11 cellular contexts compared by ENCODE assay signal in the genomic region with DNA sequence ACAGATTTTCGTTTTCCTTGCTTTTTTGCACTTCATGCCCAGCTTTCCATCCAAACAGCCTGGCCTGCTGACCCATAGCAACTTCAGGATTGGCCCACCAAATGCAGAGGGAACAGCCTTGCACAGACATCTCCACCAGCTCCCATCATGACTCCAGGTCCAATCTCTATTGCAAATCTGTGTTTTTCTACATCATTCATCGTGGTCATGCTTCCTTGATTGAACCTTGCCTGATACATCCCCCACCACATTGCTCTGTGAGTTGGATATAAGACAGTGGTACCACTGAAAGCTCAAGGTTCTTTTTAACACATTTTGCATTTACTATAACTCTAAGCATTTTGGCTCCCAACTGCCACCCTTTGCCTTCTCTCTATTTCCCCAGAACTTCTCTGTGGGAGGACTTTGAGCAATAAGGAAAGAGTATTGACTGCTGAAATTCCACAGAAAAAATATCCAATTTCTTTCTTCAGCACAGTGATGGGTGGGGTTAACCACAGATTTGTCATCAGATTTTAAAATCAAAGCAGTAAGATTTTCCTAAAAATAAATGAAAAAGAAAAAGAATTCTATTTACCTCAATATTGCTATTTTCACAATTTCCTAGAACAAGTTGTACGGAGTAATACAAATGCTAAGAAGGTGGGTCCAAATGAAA.
A peak's percentile ranks its signal among the peaks of the same experiment; 100 is the strongest.
DNase-seq lines count a peak whose midpoint lies in the region; ATAC-seq, FAIRE-seq and TF ChIP-seq lines count a peak whose summit lies in the region.
"Had no signal": no experiment of that assay in that cellular context is flagged by ENCODE, and none has a peak within 500 bp of the region (broad histone marks: within the 10 kb centered on the region; RNA-seq: fewer than 3 reads in every experiment).

No MANE protein-coding gene starts in this region.

- CTCF ChIA-PET in A549 (lab: Yijun Ruan, JAX) = interaction anchor here (0.6 to 8.3 kb wide), 16 partner anchors 9 to 199 kb away, joined by 3 to 97 read pairs (median 4); partner anchors contain the start of gene GALNT15
- CTCF ChIA-PET in activated CD8-positive, alpha-beta T cell treated with anti-CD3 and anti-CD28 coated beads, Interleukin-2, amount 10 ng/mL, durations not matched to agents 7 days and 5 days (lab: Charles Lee) = interaction anchor here (2.8 kb wide), 1 partner anchor 10 kb away, joined by 13 read pairs; no protein-coding TSS in a partner anchor

- H3K9me3 ChIP-seq in A549 (no peaks in the 10 kb centered on the region), right cardiac atrium (ENCODE audit: control insufficient read depth, low read length) (no peaks in the 10 kb centered on the region), sigmoid colon (no peaks in the 10 kb centered on the region)

- ATAC-seq in A549 (peak in 1 of 2 experiments; percentile 7; a peak in 3 of 6 replicates), right cardiac atrium (peak in 1 of 2 donors; percentile 5)
- ATAC-seq in activated CD8-positive, alpha-beta T cell treated with anti-CD3 and anti-CD28 coated beads, Interleukin-2, amount 10 ng/mL, durations not matched to agents 7 days and 5 days = no peak
- no peak for ATAC-seq in activated T-helper 17 cell treated with anti-CD3 and anti-CD28 coated beads, Interleukin-2, amount 50 U/mL, for 72 hours (replicated peaks)

- TF ChIP-seq RAD21 in A549 (conservative IDR thresholded peaks at IDR 0.05 in 1 of 2, IDR thresholded peaks at IDR 0.05 in 1 of 2) = no peak

- H3K4me2 ChIP-seq in A549 = peak overlapping the region; percentile 74

- peaks cover 9% of the 10 kb centered on the region for H3K27me3 Mint-ChIP-seq in activated CD8-positive, alpha-beta T cell treated with anti-CD3 and anti-CD28 coated beads, Interleukin-2, amount 10 ng/mL, durations not matched to agents 7 days and 5 days (ENCODE audit: low read depth)
- no peaks in the 10 kb centered on the region for H3K27me3 Mint-ChIP-seq in mesothelial cell of epicardium (ENCODE audit: low read depth)
- H3K27me3 Mint-ChIP-seq in activated T-helper 17 cell treated with anti-CD3 and anti-CD28 coated beads, Interleukin-2, amount 50 U/mL, for 72 hours = peaks cover 11% of the 10 kb centered on the region

- no peaks in the 10 kb centered on the region for H3K9me3 Mint-ChIP-seq in activated CD8-positive, alpha-beta T cell treated with anti-CD3 and anti-CD28 coated beads, Interleukin-2, amount 10 ng/mL, durations not matched to agents 7 days and 5 days (ENCODE audit: insufficient read depth)
- no peaks in the 10 kb centered on the region for H3K9me3 Mint-ChIP-seq in mesothelial cell of epicardium
- H3K9me3 Mint-ChIP-seq in activated T-helper 17 cell treated with anti-CD3 and anti-CD28 coated beads, Interleukin-2, amount 50 U/mL, for 72 hours = no peaks in the 10 kb centered on the region

- peak overlapping the region; percentile 83 to 84 for H3K27ac ChIP-seq in A549
- peak overlapping the region; percentile 92 for H3K27ac ChIP-seq in angular gyrus (ENCODE audit: low read depth, low read length)
- peak overlapping the region; percentile 91 for H3K27ac ChIP-seq in right cardiac atrium (ENCODE audit: low read length)
- peak overlapping the region; percentile 70 to 84 (median 72) for H3K27ac ChIP-seq in sigmoid colon

- no peaks in the 10 kb centered on the region for H3K36me3 Mint-ChIP-seq in activated CD8-positive, alpha-beta T cell treated with anti-CD3 and anti-CD28 coated beads, Interleukin-2, amount 10 ng/mL, durations not matched to agents 7 days and 5 days (ENCODE audit: low read depth)
- no peaks in the 10 kb centered on the region for H3K36me3 Mint-ChIP-seq in mesothelial cell of epicardium
- no peaks in the 10 kb centered on the region for H3K36me3 Mint-ChIP-seq in activated T-helper 17 cell treated with anti-CD3 and anti-CD28 coated beads, Interleukin-2, amount 50 U/mL, for 72 hours (ENCODE audit: low read depth)

- no peak overlapping the region for H3K27ac Mint-ChIP-seq in activated CD8-positive, alpha-beta T cell treated with anti-CD3 and anti-CD28 coated beads, Interleukin-2, amount 10 ng/mL, durations not matched to agents 7 days and 5 days
- H3K27ac Mint-ChIP-seq in mesothelial cell of epicardium = no peak overlapping the region
- H3K27ac Mint-ChIP-seq in activated T-helper 17 cell treated with anti-CD3 and anti-CD28 coated beads, Interleukin-2, amount 50 U/mL, for 72 hours = no peak overlapping the region
- H3K27ac Mint-ChIP-seq: activated CD4-positive, alpha-beta T cell treated with anti-CD3 and anti-CD28 coated beads, Interleukin-2, amount 10 ng/mL, durations not matched to agents 24 days and 14 days had no signal

- H3K36me3 ChIP-seq in sigmoid colon = no peaks in the 10 kb centered on the region

- TF ChIP-seq EP300 in A549 (IDR thresholded peaks at IDR 0.05) (no peak), sigmoid colon (IDR thresholded peaks at IDR 0.05) (no peak)

- no peaks in the 10 kb centered on the region for H3K4me1 Mint-ChIP-seq in activated CD8-positive, alpha-beta T cell treated with anti-CD3 and anti-CD28 coated beads, Interleukin-2, amount 10 ng/mL, durations not matched to agents 7 days and 5 days (ENCODE audit: low read depth)
- H3K4me1 Mint-ChIP-seq in mesothelial cell of epicardium = peaks cover 20% of the 10 kb centered on the region
- no peaks in the 10 kb centered on the region for H3K4me1 Mint-ChIP-seq in activated T-helper 17 cell treated with anti-CD3 and anti-CD28 coated beads, Interleukin-2, amount 50 U/mL, for 72 hours

- H3K4me3 ChIP-seq in A549 (no peak overlapping the region), right cardiac atrium (ENCODE audit: low read length) (no peak overlapping the region), sigmoid colon (no peak overlapping the region)

- no peak overlapping the region for H3K4me3 Mint-ChIP-seq in activated CD8-positive, alpha-beta T cell treated with anti-CD3 and anti-CD28 coated beads, Interleukin-2, amount 10 ng/mL, durations not matched to agents 7 days and 5 days
- H3K4me3 Mint-ChIP-seq in mesothelial cell of epicardium = no peak overlapping the region
- H3K4me3 Mint-ChIP-seq in activated T-helper 17 cell treated with anti-CD3 and anti-CD28 coated beads, Interleukin-2, amount 50 U/mL, for 72 hours = no peak overlapping the region
- H3K4me3 Mint-ChIP-seq: activated CD4-positive, alpha-beta T cell treated with anti-CD3 and anti-CD28 coated beads, Interleukin-2, amount 10 ng/mL, durations not matched to agents 24 days and 14 days had no signal

- POLR2A ChIA-PET in A549 (lab: Yijun Ruan, JAX) = interaction anchor here (0.8 to 1.7 kb wide), 3 partner anchors 9 to 192 kb away, joined by 3 to 12 read pairs (median 3); no protein-coding TSS in a partner anchor
- POLR2A ChIA-PET in activated CD8-positive, alpha-beta T cell treated with anti-CD3 and anti-CD28 coated beads, Interleukin-2, amount 10 ng/mL, durations not matched to agents 7 days and 5 days (lab: Charles Lee) = no interaction called here

- peaks cover 49% of the 10 kb centered on the region for H3K4me1 ChIP-seq in A549
- peaks cover 10% of the 10 kb centered on the region for H3K4me1 ChIP-seq in right cardiac atrium (ENCODE audit: control insufficient read depth, insufficient read depth, low read length)
- H3K4me1 ChIP-seq in sigmoid colon = peaks cover 0 to 31% (median 22%) of the 10 kb centered on the region in 4 donors

- 30% methylated on average over 3 of the region's 3 CpGs for WGBS in A549 (ENCODE audit: missing lambda C conversion rate)
- 64% methylated on average over 3 of the region's 3 CpGs for WGBS in right cardiac atrium
- 68 to 70% methylated on average over 3 of the region's 3 CpGs for WGBS in sigmoid colon, 2 donors

- TF ChIP-seq CTCF in A549 (IDR thresholded peaks at IDR 0.05) (no peak), sigmoid colon (IDR thresholded peaks at IDR 0.05) (peak in 1 of 4 experiments; percentile 1), mesothelial cell of epicardium (IDR thresholded peaks at IDR 0.05; ENCODE audit: unreplicated experiment) (no peak)

- no peaks in the 10 kb centered on the region for H3K27me3 ChIP-seq in right cardiac atrium (ENCODE audit: control insufficient read depth, insufficient read depth)
- H3K27me3 ChIP-seq in sigmoid colon = no peaks in the 10 kb centered on the region

- intact Hi-C loops in right cardiac atrium (cut with DNase I) (loop anchor here in 1 of 4 donors (10.0 kb wide), 1 partner anchor 75 kb away; no protein-coding TSS in a partner anchor), sigmoid colon (cut with DNase I) (no loop called here)

- no peak for FAIRE-seq in A549 (lab: Jason Lieb, UNC)
- FAIRE-seq: A204.1 had no signal

- no peak for TF ChIP-seq POLR2A in A549 (IDR thresholded peaks at IDR 0.05; ENCODE audit: low read length)
- TF ChIP-seq POLR2A in sigmoid colon (IDR thresholded peaks at IDR 0.05) = no peak

- DNase-seq in A549 (ENCODE audit: low read depth in 1 of 2, low spot score in 1 of 2) (no peak), right cardiac atrium (no peak), sigmoid colon (no peak), NCI-H1694 treated with DMSO at 0.1 percent for 48 hours (lab: John Stamatoyannopoulos, UW) (no peak), mesothelial cell of epicardium (ENCODE audit: low spot score in 2 of 2, unreplicated experiment in 2 of 2) (no peak)
- no peak for DNase-seq in activated CD8-positive, alpha-beta T cell treated with anti-CD3 and anti-CD28 coated beads, Interleukin-2, amount 10 ng/mL, durations not matched to agents 7 days and 5 days
- DNase-seq: activated CD4-positive, alpha-beta T cell treated with anti-CD3 and anti-CD28 coated beads, Interleukin-2, amount 10 ng/mL, durations not matched to agents 24 days and 14 days; NCI-H1092 treated with DMSO at 0.1 percent for 48 hours had no signal

TF ChIP-seq in A549, 52 proteins besides CTCF, POLR2A, EP300 and RAD21:
- TF ChIP-seq RARB (CRISPR knock-in tag; IDR thresholded peaks at IDR 0.05) (no peak), SMC3 (IDR thresholded peaks at IDR 0.05) (no peak)
- TF ChIP-seq, protein P1, sequence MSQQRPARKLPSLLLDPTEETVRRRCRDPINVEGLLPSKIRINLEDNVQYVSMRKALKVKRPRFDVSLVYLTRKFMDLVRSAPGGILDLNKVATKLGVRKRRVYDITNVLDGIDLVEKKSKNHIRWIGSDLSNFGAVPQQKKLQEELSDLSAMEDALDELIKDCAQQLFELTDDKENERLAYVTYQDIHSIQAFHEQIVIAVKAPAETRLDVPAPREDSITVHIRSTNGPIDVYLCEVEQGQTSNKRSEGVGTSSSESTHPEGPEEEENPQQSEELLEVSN (IDR thresholded peaks at IDR 0.05; ENCODE audit: borderline replicate concordance, low read depth) = 0 out of 2 replicates have a peak, but pooled peaks have one; percentile 11
TF ChIP-seq in A549: peak in this region for 1.
